In the genomic region with DNA sequence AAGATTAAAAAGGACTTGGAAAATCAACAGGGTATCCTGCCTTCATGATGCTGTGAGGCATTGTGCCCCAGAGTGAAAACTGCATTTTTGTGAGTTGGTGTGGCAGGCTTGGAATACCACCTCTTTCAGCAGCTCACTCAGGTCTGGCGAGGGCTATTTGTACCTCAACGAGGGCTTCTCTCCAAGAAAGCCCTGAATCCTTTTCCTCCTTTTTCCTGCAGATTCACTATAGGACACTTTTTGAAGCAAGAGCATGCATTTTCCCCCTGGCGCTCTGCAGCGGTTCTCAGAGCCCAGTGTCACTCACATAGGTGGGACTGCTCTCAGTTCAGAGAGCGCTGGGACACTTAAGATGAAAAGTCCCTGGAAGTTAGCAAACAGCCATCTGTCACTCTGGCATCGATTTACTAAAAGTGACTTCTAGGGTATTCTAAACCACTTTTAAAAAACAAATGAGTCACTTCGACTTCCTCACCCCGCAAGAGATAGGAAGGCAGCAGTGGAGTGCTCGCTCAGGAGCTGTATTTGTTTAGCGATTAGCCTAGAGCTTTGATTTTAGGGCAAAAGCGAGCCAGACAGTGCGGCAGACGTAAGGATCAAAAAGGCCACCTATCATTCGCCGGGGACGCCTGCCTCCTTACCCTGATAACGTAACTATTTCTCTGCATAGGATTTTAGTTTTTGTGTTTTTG, we compare ENCODE assay signal across 8 cellular contexts. TPM values are rescaled to one million over a fixed set of nuclear protein-coding genes. Genes with fewer than 3 reads are reported as not detected.
DNase-seq lines count a peak whose midpoint lies in the region; ATAC-seq and TF ChIP-seq lines count a peak whose summit lies in the region.
"Had no signal": no experiment of that assay in that cellular context is flagged by ENCODE, and none has a peak within 500 bp of the region (broad histone marks: within the 10 kb centered on the region; RNA-seq: fewer than 3 reads in every experiment).

No MANE protein-coding gene starts in this region.

- H3K4me3 Mint-ChIP-seq in natural killer cell: no peak overlapping the region

- peaks cover 0 to 7% of the 10 kb centered on the region in 2 donors for H3K4me1 Mint-ChIP-seq in natural killer cell

- ATAC-seq in HG02938 (IDR thresholded peaks at IDR 0.05; ENCODE audit: unreplicated experiment) (no peak), natural killer cell (no peak)

- peak overlapping the region; percentile 62 for H3K4me3 ChIP-seq in H7 (ENCODE audit: insufficient read depth, low read depth, low read length)
- H3K4me3 ChIP-seq in SK-N-MC: peak overlapping the region; percentile 73
- H3K4me3 ChIP-seq in foreskin fibroblast (ENCODE audit: low read depth in 1 of 2, low read length in 2 of 2): peak overlapping the region; percentile 26 to 36
- peak overlapping the region; percentile 48 for H3K4me3 ChIP-seq in retinal pigment epithelial cell (ENCODE audit: low read length)
- H3K4me3 ChIP-seq: lung had no signal

- H3K36me3 ChIP-seq in H7 (replicated peaks; ENCODE audit: control insufficient read depth, insufficient read depth, low read length) (no peaks in the 10 kb centered on the region), SK-N-MC (ENCODE audit: insufficient read depth, low read length) (no peaks in the 10 kb centered on the region)

- intact Hi-C loops in natural killer cell (cut with micrococcal nuclease): no loop called here

- H3K27me3 Mint-ChIP-seq in natural killer cell (ENCODE audit: low read depth in 2 of 2): peaks cover 41 to 52% of the 10 kb centered on the region in 2 donors

- H3K9me3 ChIP-seq in SK-N-MC (ENCODE audit: low read depth, low read length): no peaks in the 10 kb centered on the region

- peak overlapping the region; percentile 2 for H3K9ac ChIP-seq in SK-N-MC (ENCODE audit: insufficient read length)

- no peak overlapping the region for H3K27ac Mint-ChIP-seq in natural killer cell

- DNase-seq in H7: peak; percentile 30
- no peak for DNase-seq in SK-N-MC (ENCODE audit: low read depth, low spot score)
- peak; percentile 18 to 57 for DNase-seq in foreskin fibroblast
- DNase-seq in retinal pigment epithelial cell (ENCODE audit: low read depth): no peak
- DNase-seq in ecto neural progenitor cell (ENCODE audit: low spot score): no peak
- DNase-seq in natural killer cell: no peak

- H3K9me3 Mint-ChIP-seq in natural killer cell: peaks cover 5 to 10% of the 10 kb centered on the region in 2 donors

- peaks cover 56% of the 10 kb centered on the region for H3K27me3 ChIP-seq in H7 (ENCODE audit: control insufficient read depth, insufficient read depth, low read length)

- no peaks in the 10 kb centered on the region for H3K36me3 Mint-ChIP-seq in natural killer cell

- TF ChIP-seq CTCF in foreskin fibroblast (IDR thresholded peaks at IDR 0.05; ENCODE audit: low read depth, low read length) (no peak), retinal pigment epithelial cell (conservative IDR thresholded peaks at IDR 0.05; ENCODE audit: low read depth, low read length) (no peak), natural killer cell (IDR thresholded peaks at IDR 0.05) (no peak)

- no peak overlapping the region for H3K27ac ChIP-seq in SK-N-MC

RNA-seq across cellular contexts. Expression of a gene that starts 0.8 kb away (rescaled TPM):
- total RNA-seq in H7 (2014; rRNA removed; shearing (Covaris generic)): 0.78 and 2.9 TPM in 2 replicates
- not detected for total RNA-seq in natural killer cell

Comparison
In these comparisons a context has a peak if more than half of its experiments do, and no peak if none do; other contexts are left out.
1. DNase-seq: peak in H7 (single experiment) and foreskin fibroblast (2 of 2); none in SK-N-MC (single experiment), retinal pigment epithelial cell (single experiment), ecto neural progenitor cell (single experiment) and natural killer cell (single experiment).
2. Peak in every context shown above with its lines, with median percentiles within 50 percentile points of each other: H3K4me3 ChIP-seq.